In the genomic region with DNA sequence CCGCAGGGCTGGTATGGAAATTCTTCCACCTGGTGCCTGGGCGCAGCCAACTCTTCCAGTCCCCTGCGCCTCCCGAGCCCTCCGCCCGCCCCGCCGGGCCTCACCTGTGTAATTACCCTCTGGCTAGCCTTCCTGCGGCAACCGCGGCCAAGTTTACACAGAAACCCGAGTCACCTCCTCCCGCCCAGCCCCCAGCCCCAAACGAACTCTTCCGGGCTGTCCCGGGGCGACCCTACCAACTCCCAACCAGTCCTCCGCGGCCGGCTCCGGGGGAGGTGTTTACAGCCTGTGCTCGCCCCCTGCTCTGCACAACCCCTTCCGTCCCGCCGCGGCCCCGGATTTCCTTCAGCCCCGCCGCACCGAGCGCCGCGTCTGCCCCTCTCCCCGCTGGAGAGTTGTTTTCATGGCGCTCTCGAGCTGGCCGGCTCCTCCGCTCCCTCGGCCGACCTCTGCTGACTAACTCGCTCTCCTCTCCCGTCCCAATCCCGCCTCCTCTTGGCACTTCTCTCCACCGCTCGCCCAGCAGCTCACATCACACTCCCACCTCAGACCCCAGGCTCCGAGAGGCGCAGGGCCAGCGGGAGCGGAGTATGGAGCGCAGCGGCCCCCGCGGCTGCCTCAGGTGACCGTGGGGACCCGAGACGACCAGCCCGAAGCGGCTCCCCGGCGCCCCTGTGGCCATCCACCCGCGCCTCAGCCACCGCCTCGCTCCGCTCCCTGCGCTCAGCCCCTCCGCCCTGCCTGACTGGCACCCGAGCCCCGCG, we compare ENCODE assay signal across 8 cellular contexts. TPM values are rescaled to one million over a fixed set of nuclear protein-coding genes. Genes with fewer than 3 reads are reported as not detected.
DNase-seq lines count a peak whose midpoint lies in the region; ATAC-seq lines count a peak whose summit lies in the region.

No MANE protein-coding gene starts in this region.

- DNase-seq in D341Med (ENCODE audit: low spot score) (peak; percentile 69), HuH-7 (ENCODE audit: low spot score) (peak; percentile 66), T-helper 1 cell (peak; percentile 50 to 67 (median 58)), amygdala (lab: John Stamatoyannopoulos, UW) (peak in 48 of 56 donors; percentile 24 to 79 (median 60)), hepatic stellate cell (ENCODE audit: low spot score) (peak; percentile 42), renal cortical epithelial cell (ENCODE audit: low read depth) (peak; percentile 34)

- ATAC-seq in GM21447 (IDR thresholded peaks at IDR 0.05; ENCODE audit: unreplicated experiment) (peak; percentile 19), GM18519 (IDR thresholded peaks at IDR 0.05; ENCODE audit: low FRiP score, unreplicated experiment) (no peak)

RNA-seq across cellular contexts. Expression of a gene that starts 0.5 kb away (rescaled TPM):
- 10.2 and 51.5 TPM in 2 replicates for total RNA-seq in renal cortical epithelial cell
